In genomic region chr2:73212448-73213176, GRCh38 we compare ENCODE assay signal across 8 cellular contexts. TPM values are rescaled to one million over a fixed set of nuclear protein-coding genes. Genes with fewer than 3 reads are reported as not detected.
DNase-seq lines count a peak whose midpoint lies in the region; ATAC-seq and TF ChIP-seq lines count a peak whose summit lies in the region.

No MANE protein-coding gene starts in this region.

- CTCF ChIA-PET in CD8-positive, alpha-beta memory T cell (lab: Charles Lee): interaction anchor here (0.6 to 5.1 kb wide), 18 partner anchors 10 to 352 kb away, joined by 3 to 52 read pairs (median 6); partner anchors contain the start of genes ALMS1, CCT7, NOTO and PRADC1

- H3K36me3 Mint-ChIP-seq in CD8-positive, alpha-beta memory T cell: peaks cover 0 to 4% (median 0%) of the 10 kb centered on the region in 3 donors

- no peak overlapping the region for H2BK120ac ChIP-seq in mesenchymal stem cell (ENCODE audit: low read depth, low read length)

- no peak overlapping the region for H2BK15ac ChIP-seq in mesenchymal stem cell (ENCODE audit: low read depth, poor library complexity, severe bottlenecking)

- H4K91ac ChIP-seq in mesenchymal stem cell (ENCODE audit: low read length): no peak overlapping the region

- H3K4me3 ChIP-seq in CD8-positive, alpha-beta memory T cell (ENCODE audit: low read length): no peak overlapping the region
- H3K4me3 ChIP-seq in dorsolateral prefrontal cortex (peak overlapping the region in 2 of 59 donors; percentile 17 to 32), mesenchymal stem cell (ENCODE audit: insufficient read depth in 1 of 2, low read depth in 1 of 2, low read length in 2 of 2) (no peak overlapping the region)

- POLR2A ChIA-PET in CD8-positive, alpha-beta memory T cell (lab: Charles Lee): interaction anchor here (0.6 to 2.1 kb wide), 3 partner anchors 21 to 173 kb away, joined by 3 to 12 read pairs (median 4); partner anchors contain the start of genes ALMS1, CCT7 and PRADC1

- H2AK5ac ChIP-seq in mesenchymal stem cell (ENCODE audit: low read length, severe bottlenecking): no peak overlapping the region

- DNase-seq in CD8-positive, alpha-beta memory T cell: peak; percentile 56 to 77 (median 60)
- DNase-seq in NCI-H82 (lab: John Stamatoyannopoulos, UW): peak; percentile 86
- peak; percentile 80 to 85 for DNase-seq in activated CD4-positive, alpha-beta T cell treated with anti-CD3 and anti-CD28 coated beads, Interleukin-2, amount 50 U/mL, for 48 hours
- peak; percentile 47 to 78 (median 68) for DNase-seq in dorsolateral prefrontal cortex
- DNase-seq in mesenchymal stem cell: peak; percentile 82
- DNase-seq in stimulated activated CD8-positive, alpha-beta memory T cell treated with anti-CD3 and anti-CD28 coated beads, Interleukin-15, amount 100 ng/mL, for 4 hours (ENCODE audit: low read depth in 2 of 2): peak; percentile 42 to 52

- H3K36me3 ChIP-seq in CD8-positive, alpha-beta memory T cell (ENCODE audit: insufficient read depth, low read length): no peaks in the 10 kb centered on the region
- no peaks in the 10 kb centered on the region for H3K36me3 ChIP-seq in mesenchymal stem cell (ENCODE audit: control insufficient read depth in 1 of 2, insufficient read depth in 2 of 2, low read depth in 1 of 2, low read length in 2 of 2)

- H2AFZ ChIP-seq in mesenchymal stem cell (ENCODE audit: low read depth, low read length): peak overlapping the region; percentile 8

- peak overlapping the region; percentile 5 for H3K4me2 ChIP-seq in mesenchymal stem cell (ENCODE audit: low read length, poor library complexity, severe bottlenecking)

- no peak overlapping the region for H4K8ac ChIP-seq in mesenchymal stem cell (ENCODE audit: low read length)

- peak overlapping the region in 7 of 8 donors; percentile 10 to 96 (median 53) for H3K27ac Mint-ChIP-seq in CD8-positive, alpha-beta memory T cell

- H3K14ac ChIP-seq in mesenchymal stem cell (ENCODE audit: low read length in 2 of 2): no peak overlapping the region

- peaks cover 28% of the 10 kb centered on the region for H3K4me1 ChIP-seq in CD8-positive, alpha-beta memory T cell (ENCODE audit: insufficient read depth, low read length)
- peaks cover 10% of the 10 kb centered on the region for H3K4me1 ChIP-seq in mesenchymal stem cell (ENCODE audit: control insufficient read depth, insufficient read depth, low read depth, low read length)

- ATAC-seq in GM19463 (IDR thresholded peaks at IDR 0.05; ENCODE audit: unreplicated experiment): peak; percentile 65
- peak; percentile 63 for ATAC-seq in HG03558 (IDR thresholded peaks at IDR 0.05; ENCODE audit: extremely low read depth, unreplicated experiment)

- peak; percentile 71 to 95 (median 90) for TF ChIP-seq CTCF in dorsolateral prefrontal cortex (IDR thresholded peaks at IDR 0.05 in 54 of 56, conservative IDR thresholded peaks at IDR 0.05 in 2 of 56; ENCODE audit: low read depth in 1 of 56, partially characterized antibody in 56 of 56)

- H2BK12ac ChIP-seq in mesenchymal stem cell (ENCODE audit: low read length in 2 of 2): no peak overlapping the region

- H3K79me1 ChIP-seq in mesenchymal stem cell (replicated peaks; ENCODE audit: low read length, poor library complexity, severe bottlenecking): peaks cover 11% of the 10 kb centered on the region

- peaks cover 28 to 38% (median 29%) of the 10 kb centered on the region in 3 donors for H3K4me1 Mint-ChIP-seq in CD8-positive, alpha-beta memory T cell

- peaks cover 5 to 13% of the 10 kb centered on the region in 2 donors for H3K27me3 Mint-ChIP-seq in CD8-positive, alpha-beta memory T cell

- H3K9ac ChIP-seq in mesenchymal stem cell (ENCODE audit: low read length): peak overlapping the region; percentile 45

- H3K27ac ChIP-seq in CD8-positive, alpha-beta memory T cell (ENCODE audit: low read depth, low read length): peak overlapping the region; percentile 61
- H3K27ac ChIP-seq in dorsolateral prefrontal cortex: peak overlapping the region in 35 of 59 donors; percentile 3 to 84 (median 47)
- no peak overlapping the region for H3K27ac ChIP-seq in mesenchymal stem cell (ENCODE audit: low read length, poor library complexity, severe bottlenecking)

- H2BK5ac ChIP-seq in mesenchymal stem cell (ENCODE audit: low read depth, low read length, poor library complexity, severe bottlenecking): no peak overlapping the region

- no peaks in the 10 kb centered on the region for H3K27me3 ChIP-seq in CD8-positive, alpha-beta memory T cell (ENCODE audit: insufficient read depth, low read length, poor library complexity, severe bottlenecking)
- no peaks in the 10 kb centered on the region for H3K27me3 ChIP-seq in dorsolateral prefrontal cortex
- H3K27me3 ChIP-seq in mesenchymal stem cell (ENCODE audit: control insufficient read depth in 1 of 2, insufficient read depth in 1 of 2, low read length in 2 of 2): peaks cover 9 to 14% of the 10 kb centered on the region in 2 experiments

- H3K9me3 Mint-ChIP-seq in CD8-positive, alpha-beta memory T cell: no peaks in the 10 kb centered on the region

- H3K23ac ChIP-seq in mesenchymal stem cell (ENCODE audit: low read length in 2 of 2): no peak overlapping the region

- H3K4me3 Mint-ChIP-seq in CD8-positive, alpha-beta memory T cell: peak overlapping the region; percentile 58 to 95 (median 68)

- H3K18ac ChIP-seq in mesenchymal stem cell (ENCODE audit: low read depth in 1 of 2, low read length in 2 of 2): no peak overlapping the region

- H3K9me3 ChIP-seq in CD8-positive, alpha-beta memory T cell (ENCODE audit: low read length): no peaks in the 10 kb centered on the region
- H3K9me3 ChIP-seq in mesenchymal stem cell (ENCODE audit: control insufficient read depth, low read length): no peaks in the 10 kb centered on the region

- WGBS in mesenchymal stem cell: 47% methylated on average over 17 of the region's 20 CpGs

- intact Hi-C loops in dorsolateral prefrontal cortex (cut with DNase I): loop anchor here in 1 of 2 donors (2.0 kb wide), 1 partner anchor 36 kb away; no protein-coding TSS in a partner anchor

- no peak overlapping the region for H3K4ac ChIP-seq in mesenchymal stem cell (ENCODE audit: low read depth in 1 of 2, low read length in 2 of 2)

RNA-seq across cellular contexts. Expression of gene SMYD5, which starts 1.4 kb away (rescaled TPM):
- 10 to 100 TPM; 41.2 to 42.8 TPM for total RNA-seq in CD8-positive, alpha-beta memory T cell
- 21.5 TPM for polyA plus RNA-seq in CD8-positive, alpha-beta memory T cell
- 10 to 100 TPM; 25.0 to 44.3 (median 33.2) TPM for total RNA-seq in dorsolateral prefrontal cortex
- polyA plus RNA-seq in mesenchymal stem cell (2013, experiment 1 of 2): 10.1 TPM
- polyA plus RNA-seq in mesenchymal stem cell (2013, experiment 2 of 2): 11.1 TPM

RNA-seq across cellular contexts. Expression of gene NOTO, which starts 10.2 kb away (rescaled TPM):
- total RNA-seq in CD8-positive, alpha-beta memory T cell: not detected
- not detected for polyA plus RNA-seq in CD8-positive, alpha-beta memory T cell
- total RNA-seq in dorsolateral prefrontal cortex: under 1 TPM in 4 of 120 experiments, not detected in 116; 0.16 to 0.25 (median 0.16) TPM
- 0.01 TPM for polyA plus RNA-seq in mesenchymal stem cell (2013, experiment 1 of 2)
- 0.01 TPM for polyA plus RNA-seq in mesenchymal stem cell (2013, experiment 2 of 2)

RNA-seq across cellular contexts. Expression of gene PRADC1, which starts 20.4 kb away (rescaled TPM):
- 10 to 100 TPM; 21.1 to 24.9 TPM for total RNA-seq in CD8-positive, alpha-beta memory T cell
- polyA plus RNA-seq in CD8-positive, alpha-beta memory T cell: 27.2 TPM
- total RNA-seq in dorsolateral prefrontal cortex: 10 to 100 TPM; 12.9 to 36.2 (median 21.9) TPM
- polyA plus RNA-seq in mesenchymal stem cell (2013, experiment 1 of 2): 19.4 TPM
- 20.4 TPM for polyA plus RNA-seq in mesenchymal stem cell (2013, experiment 2 of 2)

RNA-seq across cellular contexts. Expression of gene CCT7, which starts 21.5 kb away (rescaled TPM):
- 100 to 1,000 TPM; 750 to 758 TPM for total RNA-seq in CD8-positive, alpha-beta memory T cell
- polyA plus RNA-seq in CD8-positive, alpha-beta memory T cell: 263 TPM
- total RNA-seq in dorsolateral prefrontal cortex: 100 to 1,000 TPM; 123 to 278 (median 188) TPM
- polyA plus RNA-seq in mesenchymal stem cell (2013, experiment 1 of 2): 270 TPM
- 269 TPM for polyA plus RNA-seq in mesenchymal stem cell (2013, experiment 2 of 2)
